In the genomic region with DNA sequence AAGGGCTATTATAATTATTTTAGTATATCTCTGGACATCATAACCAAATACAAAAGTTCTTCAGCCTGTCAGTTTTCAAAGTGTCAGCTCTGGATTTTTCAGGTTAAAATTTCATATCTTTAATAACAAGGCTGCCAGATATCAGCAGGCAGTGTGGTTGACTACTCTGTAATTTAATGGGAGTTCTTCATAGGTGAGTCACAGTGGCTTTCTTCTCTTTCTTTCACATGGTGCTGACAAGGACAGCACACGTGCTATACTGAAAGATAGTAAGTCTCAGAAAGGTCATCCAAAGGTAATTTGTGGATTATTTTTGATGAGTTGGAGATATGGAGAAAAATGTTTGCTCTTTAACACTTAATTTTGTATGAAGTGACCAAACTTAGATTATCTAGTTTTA, we compare ENCODE assay signal across 9 cellular contexts. TPM values are rescaled to one million over a fixed set of nuclear protein-coding genes. Genes with fewer than 3 reads are reported as not detected.
DNase-seq lines count a peak whose midpoint lies in the region; ATAC-seq and TF ChIP-seq lines count a peak whose summit lies in the region.
"Had no signal": no experiment of that assay in that cellular context is flagged by ENCODE, and none has a peak within 500 bp of the region (broad histone marks: within the 10 kb centered on the region; RNA-seq: fewer than 3 reads in every experiment).

No MANE protein-coding gene starts in this region.

- H3K9me3 Mint-ChIP-seq in activated CD8-positive, alpha-beta T cell treated with anti-CD3 and anti-CD28 coated beads for 36 hours: no peaks in the 10 kb centered on the region
- no peaks in the 10 kb centered on the region for H3K9me3 Mint-ChIP-seq in activated CD8-positive, alpha-beta T cell treated with anti-CD3 and anti-CD28 coated beads, Interleukin-2, amount 10 ng/mL, durations not matched to agents 7 days and 5 days (ENCODE audit: insufficient read depth)

- DNase-seq in activated CD8-positive, alpha-beta T cell treated with anti-CD3 and anti-CD28 coated beads for 36 hours: no peak
- DNase-seq in activated CD8-positive, alpha-beta T cell treated with anti-CD3 and anti-CD28 coated beads, Interleukin-2, amount 10 ng/mL, durations not matched to agents 7 days and 5 days: no peak
- DNase-seq in M059J (ENCODE audit: low read depth) (peak; percentile 88), dedifferentiated amniotic fluid mesenchymal stem cell (ENCODE audit: extremely low spot score) (peak; percentile 15), ureter (ENCODE audit: low spot score) (no peak), cerebellum (ENCODE audit: low spot score) (no peak)
- no peak for DNase-seq in stimulated activated naive CD8-positive, alpha-beta T cell treated with anti-CD3 and anti-CD28 coated beads, Interleukin-15, Interleukin-2, amounts not matched to agents 100 U/mL and 50 U/mL, for 24 hours
- DNase-seq: activated naive CD4-positive, alpha-beta T cell had no signal

- H3K36me3 Mint-ChIP-seq in activated CD8-positive, alpha-beta T cell treated with anti-CD3 and anti-CD28 coated beads for 36 hours (ENCODE audit: low read depth): peaks cover 4% of the 10 kb centered on the region
- peaks cover 2% of the 10 kb centered on the region for H3K36me3 Mint-ChIP-seq in activated CD8-positive, alpha-beta T cell treated with anti-CD3 and anti-CD28 coated beads, Interleukin-2, amount 10 ng/mL, durations not matched to agents 7 days and 5 days (ENCODE audit: low read depth)

- no peaks in the 10 kb centered on the region for H3K27me3 Mint-ChIP-seq in activated CD8-positive, alpha-beta T cell treated with anti-CD3 and anti-CD28 coated beads for 36 hours
- H3K27me3 Mint-ChIP-seq in activated CD8-positive, alpha-beta T cell treated with anti-CD3 and anti-CD28 coated beads, Interleukin-2, amount 10 ng/mL, durations not matched to agents 7 days and 5 days (ENCODE audit: low read depth): no peaks in the 10 kb centered on the region

- ATAC-seq in activated CD8-positive, alpha-beta T cell treated with anti-CD3 and anti-CD28 coated beads for 36 hours: peak; percentile 81
- ATAC-seq in activated CD8-positive, alpha-beta T cell treated with anti-CD3 and anti-CD28 coated beads, Interleukin-2, amount 10 ng/mL, durations not matched to agents 7 days and 5 days: no peak
- peak; percentile 89 for ATAC-seq in stimulated activated naive CD8-positive, alpha-beta T cell treated with anti-CD3 and anti-CD28 coated beads, Interleukin-15, Interleukin-2, amounts not matched to agents 100 U/mL and 50 U/mL, for 24 hours
- ATAC-seq in GM18873 (IDR thresholded peaks at IDR 0.05; ENCODE audit: low FRiP score, unreplicated experiment): no peak

- TF ChIP-seq CTCF in activated CD8-positive, alpha-beta T cell treated with anti-CD3 and anti-CD28 coated beads for 36 hours (IDR thresholded peaks at IDR 0.05): no peak

- intact Hi-C loops in activated CD8-positive, alpha-beta T cell treated with anti-CD3 and anti-CD28 coated beads for 36 hours (cut with micrococcal nuclease): no loop called here

- H3K27ac Mint-ChIP-seq in activated CD8-positive, alpha-beta T cell treated with anti-CD3 and anti-CD28 coated beads for 36 hours: no peak overlapping the region
- H3K27ac Mint-ChIP-seq in activated CD8-positive, alpha-beta T cell treated with anti-CD3 and anti-CD28 coated beads, Interleukin-2, amount 10 ng/mL, durations not matched to agents 7 days and 5 days: no peak overlapping the region

- CTCF ChIA-PET in activated CD8-positive, alpha-beta T cell treated with anti-CD3 and anti-CD28 coated beads for 36 hours (lab: Charles Lee): no interaction called here
- CTCF ChIA-PET in activated CD8-positive, alpha-beta T cell treated with anti-CD3 and anti-CD28 coated beads, Interleukin-2, amount 10 ng/mL, durations not matched to agents 7 days and 5 days (lab: Charles Lee): no interaction called here

- POLR2A ChIA-PET in activated CD8-positive, alpha-beta T cell treated with anti-CD3 and anti-CD28 coated beads for 36 hours (lab: Charles Lee): no interaction called here
- POLR2A ChIA-PET in activated CD8-positive, alpha-beta T cell treated with anti-CD3 and anti-CD28 coated beads, Interleukin-2, amount 10 ng/mL, durations not matched to agents 7 days and 5 days (lab: Charles Lee): no interaction called here

- H3K4me3 Mint-ChIP-seq in activated CD8-positive, alpha-beta T cell treated with anti-CD3 and anti-CD28 coated beads for 36 hours: no peak overlapping the region
- H3K4me3 Mint-ChIP-seq in activated CD8-positive, alpha-beta T cell treated with anti-CD3 and anti-CD28 coated beads, Interleukin-2, amount 10 ng/mL, durations not matched to agents 7 days and 5 days: no peak overlapping the region

- peaks cover 17% of the 10 kb centered on the region for H3K4me1 Mint-ChIP-seq in activated CD8-positive, alpha-beta T cell treated with anti-CD3 and anti-CD28 coated beads for 36 hours (ENCODE audit: low read depth)
- no peaks in the 10 kb centered on the region for H3K4me1 Mint-ChIP-seq in activated CD8-positive, alpha-beta T cell treated with anti-CD3 and anti-CD28 coated beads, Interleukin-2, amount 10 ng/mL, durations not matched to agents 7 days and 5 days (ENCODE audit: low read depth)

RNA-seq across cellular contexts. Expression of gene GALNT7, which starts 43.2 kb away (rescaled TPM):
- total RNA-seq in activated CD8-positive, alpha-beta T cell treated with anti-CD3 and anti-CD28 coated beads for 36 hours: 10 to 100 TPM; 10.2 to 10.4 TPM
- 10 to 100 TPM; 16.2 to 16.7 TPM for total RNA-seq in activated CD8-positive, alpha-beta T cell treated with anti-CD3 and anti-CD28 coated beads, Interleukin-2, amount 10 ng/mL, durations not matched to agents 7 days and 5 days
- 23.8 and 37.6 TPM in 2 replicates for total RNA-seq in M059J (2014; rRNA removed; shearing (Covaris generic))
- total RNA-seq in ureter (49.7 TPM), cerebellum (49.3 TPM)

Comparison
In these comparisons a context has a peak if more than half of its experiments do, and no peak if none do; other contexts are left out.
1. ATAC-seq: peak in activated CD8-positive, alpha-beta T cell treated with anti-CD3 and anti-CD28 coated beads for 36 hours (single experiment) and stimulated activated naive CD8-positive, alpha-beta T cell treated with anti-CD3 and anti-CD28 coated beads, Interleukin-15, Interleukin-2, amounts not matched to agents 100 U/mL and 50 U/mL, for 24 hours (single experiment); none in activated CD8-positive, alpha-beta T cell treated with anti-CD3 and anti-CD28 coated beads, Interleukin-2, amount 10 ng/mL, durations not matched to agents 7 days and 5 days (single experiment) and GM18873 (single experiment).
2. DNase-seq: peak in M059J (single experiment) and dedifferentiated amniotic fluid mesenchymal stem cell (single experiment); none in activated CD8-positive, alpha-beta T cell treated with anti-CD3 and anti-CD28 coated beads for 36 hours (single experiment), activated CD8-positive, alpha-beta T cell treated with anti-CD3 and anti-CD28 coated beads, Interleukin-2, amount 10 ng/mL, durations not matched to agents 7 days and 5 days (single experiment), stimulated activated naive CD8-positive, alpha-beta T cell treated with anti-CD3 and anti-CD28 coated beads, Interleukin-15, Interleukin-2, amounts not matched to agents 100 U/mL and 50 U/mL, for 24 hours (single experiment), ureter (single experiment) and cerebellum (single experiment).